20 cellular contexts compared by ENCODE assay signal in genomic region chr10:70909326-70909935, GRCh38. TPM values are rescaled to one million over a fixed set of nuclear protein-coding genes. Genes with fewer than 3 reads are reported as not detected.
DNase-seq lines count a peak whose midpoint lies in the region; ATAC-seq, FAIRE-seq and TF ChIP-seq lines count a peak whose summit lies in the region.
"Had no signal": no experiment of that assay in that cellular context is flagged by ENCODE, and none has a peak within 500 bp of the region (broad histone marks: within the 10 kb centered on the region; RNA-seq: fewer than 3 reads in every experiment).

No MANE protein-coding gene starts in this region.

- no peak overlapping the region for H3K27ac ChIP-seq in H1 (ENCODE audit: low read depth, low read length)
- H3K27ac ChIP-seq in mesendoderm (ENCODE audit: low read depth, low read length) = no peak overlapping the region
- H3K27ac ChIP-seq: GM23248, KMS-11 had no signal

- H3K23me2 ChIP-seq in H1 (ENCODE audit: low read depth, low read length) = peaks cover 3% of the 10 kb centered on the region; the same call in 1 of the 2 replicates

- no peak overlapping the region for H2BK120ac ChIP-seq in H1 (replicated peaks; ENCODE audit: low read depth, low read length)
- no peak overlapping the region for H2BK120ac ChIP-seq in mesendoderm (ENCODE audit: low read depth, low read length)

- no peaks in the 10 kb centered on the region for H3K36me3 ChIP-seq in H1 (ENCODE audit: control insufficient read depth in 2 of 4, insufficient read depth in 4 of 4, low read length in 3 of 4)
- H3K36me3 ChIP-seq in mesendoderm (ENCODE audit: control insufficient read depth, insufficient read depth, low read length) = no peaks in the 10 kb centered on the region

- H3K4me2 ChIP-seq in H1 (ENCODE audit: insufficient read depth in 1 of 2, low read depth in 2 of 2, low read length in 2 of 2) (no peak overlapping the region), mesendoderm (ENCODE audit: low read length) (no peak overlapping the region)
- H3K4me2 ChIP-seq: KMS-11 had no signal

- no peak for ATAC-seq in Right ventricle myocardium superior (ENCODE audit: poor library complexity)
- ATAC-seq: Panc1 had no signal

- POLR2A ChIA-PET in H1 (lab: Charles Lee; ENCODE audit: partially characterized antibody) = no interaction called here

- no peaks in the 10 kb centered on the region for H3K9me3 ChIP-seq in H1 (ENCODE audit: insufficient read depth in 2 of 2, low read depth in 1 of 2, low read length in 1 of 2)

- no peak overlapping the region for H2BK12ac ChIP-seq in H1 (ENCODE audit: low read depth, low read length)

- H2AK5ac ChIP-seq in H1 (ENCODE audit: low read depth, low read length) = no peak overlapping the region
- H2AK5ac ChIP-seq in mesendoderm (ENCODE audit: low read length) = no peak overlapping the region

- no peak overlapping the region for H2BK5ac ChIP-seq in H1 (ENCODE audit: low read depth, low read length)
- no peak overlapping the region for H2BK5ac ChIP-seq in mesendoderm (ENCODE audit: low read length)

- DNase-seq in Right ventricle myocardium superior = peak; percentile 11
- DNase-seq in cardiac septum (ENCODE audit: low spot score) = no peak
- peak; percentile 81 for DNase-seq in NCI-H82 (lab: John Stamatoyannopoulos, UW)
- DNase-seq in H1 (ENCODE audit: low read depth in 1 of 2, low spot score in 2 of 2) = no peak
- peak; percentile 45 for DNase-seq in posterior vena cava (ENCODE audit: low spot score)
- no peak for DNase-seq in NCI-H1048 (lab: John Stamatoyannopoulos, UW)
- no peak for DNase-seq in activated T-cell treated with anti-CD3 and anti-CD28 coated beads for 4 hours
- no peak for DNase-seq in mesendoderm
- DNase-seq: CD4-positive, alpha-beta T cell; DMS153; GF-D8; GM23248; HCEC 1CT; MV-4-11; NCI-H1417 treated with DMSO at 0.1 percent for 48 hours; NCI-H187 treated with DMSO at 0.1 percent for 48 hours; NCI-H226; NCI-H524 had no signal

- H4K20me1 ChIP-seq in H1 (replicated peaks in 1 of 2; ENCODE audit: control insufficient read depth in 1 of 2, insufficient read depth in 2 of 2, low read length in 2 of 2) = no peaks in the 10 kb centered on the region

- H3K14ac ChIP-seq in H1 (ENCODE audit: insufficient read length) = no peak overlapping the region

- H3K79me2 ChIP-seq in H1 (ENCODE audit: control insufficient read depth in 1 of 2, insufficient read depth in 2 of 2, low read length in 2 of 2) (no peaks in the 10 kb centered on the region), mesendoderm (ENCODE audit: control insufficient read depth, insufficient read depth, low read length) (no peaks in the 10 kb centered on the region)

- CTCF ChIA-PET in H1 (lab: Charles Lee; ENCODE audit: partially characterized antibody) = interaction anchor here (0.8 to 13.3 kb wide), 7 partner anchors 10 to 375 kb away, joined by 3 to 237 read pairs (median 4); no protein-coding TSS in a partner anchor

- no peak overlapping the region for H2BK15ac ChIP-seq in H1 (ENCODE audit: low read length)
- no peak overlapping the region for H2BK15ac ChIP-seq in mesendoderm (replicated peaks; ENCODE audit: low read depth)

- H3K4me1 ChIP-seq in H1 (replicated peaks in 1 of 4; ENCODE audit: control insufficient read depth in 3 of 4, insufficient read depth in 4 of 4, low read length in 3 of 4) (no peaks in the 10 kb centered on the region; a peak in 2 of 7 replicates), mesendoderm (ENCODE audit: control insufficient read depth, low read depth, low read length) (no peaks in the 10 kb centered on the region)

- 92 to 100% methylated on average over 1 to 9 of the region's 9 CpGs for WGBS in H1 (ENCODE audit: extremely low coverage in 1 of 2, insufficient coverage in 1 of 2, insufficient read length in 1 of 2, insufficient replicate concordance in 2 of 2, low coverage in 1 of 2, low lambda C conversion rate in 2 of 2, missing lambda C conversion rate in 1 of 2), 2 experiments
- 100% methylated on average over 1 of the region's 9 CpGs for whole genome bisulfite sequencing in mesendoderm (ENCODE audit: extremely low coverage, insufficient coverage, low lambda C conversion rate)

- TF ChIP-seq POLR2A in H1 (IDR thresholded peaks at IDR 0.05; ENCODE audit: control extremely low read depth in 1 of 2, low read depth in 2 of 2, low read length in 2 of 2) = no peak

- H3K79me1 ChIP-seq in H1 (ENCODE audit: low read depth, low read length) (no peaks in the 10 kb centered on the region), mesendoderm (ENCODE audit: low read length) (no peaks in the 10 kb centered on the region)

- H3K23ac ChIP-seq in H1 (ENCODE audit: insufficient read length) (no peak overlapping the region), mesendoderm (ENCODE audit: low read length) (no peak overlapping the region)

- TF ChIP-seq EP300 in H1 (IDR thresholded peaks at IDR 0.05; ENCODE audit: borderline replicate concordance in 1 of 2, low read depth in 2 of 2, low read length in 2 of 2) = no peak

- no peak overlapping the region for H3K18ac ChIP-seq in H1 (ENCODE audit: extremely low read depth, low read length)
- no peak overlapping the region for H3K18ac ChIP-seq in mesendoderm (ENCODE audit: low read length)

- H4K91ac ChIP-seq in H1 (replicated peaks; ENCODE audit: insufficient read length, low read length) = no peak overlapping the region

- H4K8ac ChIP-seq in H1 (ENCODE audit: extremely low read depth, insufficient read depth, low read length) (no peak overlapping the region), mesendoderm (ENCODE audit: low read depth, low read length) (no peak overlapping the region)

- H4K5ac ChIP-seq in H1 (ENCODE audit: insufficient read length, low read depth, low read length) (no peak overlapping the region), mesendoderm (ENCODE audit: low read length) (no peak overlapping the region)

- intact Hi-C loops in Right ventricle myocardium superior (cut with DNase I) = loop anchor here (5.0 kb wide), 2 partner anchors 298 to 378 kb away; no protein-coding TSS in a partner anchor
- intact Hi-C loops in cardiac septum (cut with DNase I) = no loop called here
- intact Hi-C loops in posterior vena cava (cut with DNase I) = loop anchor here in 1 of 2 donors (5.0 kb wide), 1 partner anchor 998 kb away; no protein-coding TSS in a partner anchor

- H3K4me3 ChIP-seq in H1 (ENCODE audit: extremely low read depth in 1 of 4, insufficient read depth in 2 of 4, low read depth in 3 of 4, low read length in 4 of 4) = no peak overlapping the region
- no peak overlapping the region for H3K4me3 ChIP-seq in mesendoderm (ENCODE audit: low read length)
- H3K4me3 ChIP-seq: GM23248 had no signal

- no peak overlapping the region for H2BK20ac ChIP-seq in H1 (ENCODE audit: low read length)

- no peak for TF ChIP-seq RAD21 in H1 (IDR thresholded peaks at IDR 0.05 in 1 of 2, conservative IDR thresholded peaks at IDR 0.05 in 1 of 2; ENCODE audit: low read depth in 2 of 2, low read length in 2 of 2)

- H3K4ac ChIP-seq in H1 (replicated peaks; ENCODE audit: insufficient read length, low read depth, low read length) (peak overlapping the region; percentile 60), mesendoderm (ENCODE audit: low read depth, low read length) (no peak overlapping the region)

- H3K27me3 ChIP-seq in H1 (replicated peaks in 1 of 4; ENCODE audit: control insufficient read depth in 3 of 4, extremely low read depth in 1 of 4, insufficient read depth in 3 of 4, low read length in 3 of 4) (no peaks in the 10 kb centered on the region), mesendoderm (ENCODE audit: insufficient read depth, low read length, poor library complexity) (no peaks in the 10 kb centered on the region)

- no peak for FAIRE-seq in H1 (lab: Jason Lieb, UNC)

- H2AFZ ChIP-seq in H1 (ENCODE audit: low read length) = no peak overlapping the region
- H2AFZ ChIP-seq: GM23248 had no signal

- TF ChIP-seq CTCF in H1 (IDR thresholded peaks at IDR 0.05; ENCODE audit: control extremely low read depth in 1 of 3, insufficient read depth in 1 of 3, low read depth in 1 of 3, low read length in 3 of 3) = no peak

- H3K56ac ChIP-seq in H1 (replicated peaks; ENCODE audit: insufficient read length, low read depth, low read length) (peak overlapping the region; percentile 84), mesendoderm (ENCODE audit: low read length) (no peak overlapping the region)

- H3K9ac ChIP-seq in H1 (replicated peaks in 1 of 4; ENCODE audit: extremely low read depth in 1 of 4, low read depth in 3 of 4, low read length in 3 of 4) = no peak overlapping the region
- H3K9ac ChIP-seq in mesendoderm (ENCODE audit: low read length) = no peak overlapping the region
- H3K9ac ChIP-seq: GM23248, KMS-11 had no signal

TF ChIP-seq in H1, 55 proteins besides CTCF, POLR2A, EP300 and RAD21:
- TF ChIP-seq NRF1 (IDR thresholded peaks at IDR 0.05; ENCODE audit: low read depth, low read length) (no peak), FOSL1 (IDR thresholded peaks at IDR 0.05; ENCODE audit: insufficient read depth, low read depth, low read length) (no peak), RNF2 (IDR thresholded peaks at IDR 0.05; ENCODE audit: borderline replicate concordance, low read depth, low read length, missing control alignments, poor library complexity, severe bottlenecking) (no peak), PHF8 (conservative IDR thresholded peaks at IDR 0.05; ENCODE audit: low read depth, low read length) (no peak), SAP30 (IDR thresholded peaks at IDR 0.05; ENCODE audit: insufficient read depth, insufficient replicate concordance, low read length) (no peak), GABPA (IDR thresholded peaks at IDR 0.05; ENCODE audit: borderline replicate concordance, insufficient read depth, low read length) (no peak)

RNA-seq across cellular contexts. Expression of gene PCBD1, which starts 21.1 kb away (rescaled TPM):
- total RNA-seq in Right ventricle myocardium superior = 142 TPM
- total RNA-seq in cardiac septum = 121 TPM
- total RNA-seq in H1 (2021; fragmentation: NEBNext Ultra II Directional; extraction: Animal tissue kit (Norgen Biotek cat#: 25700)) = 46.5 and 46.9 TPM in 2 replicates
- 55.0 and 72.4 TPM in 2 replicates for polyA plus RNA-seq in H1 (2011; rRNA removed)
- polyA plus RNA-seq in H1 (2011; cell fraction: cytosol; rRNA removed) = 52.7 TPM
- polyA plus RNA-seq in H1 (2011; cell fraction: nucleus; rRNA removed) = 43.9 TPM
- polyA plus RNA-seq in H1 (2012, experiment 1 of 2) = 44.8 to 52.0 TPM (median 46.3 TPM) in 4 replicates
- polyA plus RNA-seq in H1 (2012, experiment 2 of 2) = 70.6 TPM
- polyA plus RNA-seq in H1 (2013, experiment 1 of 2) = 64.5 TPM
- polyA plus RNA-seq in H1 (2013, experiment 2 of 2) = 62.2 TPM
- 17.5 and 18.1 TPM in 2 replicates for polyA minus RNA-seq in H1 (2011; rRNA and poly(A)+ RNA removed)
- 10.9 TPM for polyA minus RNA-seq in H1 (2011; cell fraction: cytosol; rRNA and poly(A)+ RNA removed)
- polyA minus RNA-seq in H1 (2011; cell fraction: nucleus; rRNA and poly(A)+ RNA removed) = 14.1 TPM
- total RNA-seq in posterior vena cava = 10 to 100 TPM; 48.7 to 54.1 TPM
- polyA plus RNA-seq in mesendoderm (2013, experiment 1 of 2) = 59.5 TPM
- 60.9 TPM for polyA plus RNA-seq in mesendoderm (2013, experiment 2 of 2)

Comparison
In these comparisons a context has a peak if more than half of its experiments do, and no peak if none do; other contexts are left out.
1. DNase-seq: peak in Right ventricle myocardium superior (single experiment), NCI-H82 (single experiment) and posterior vena cava (single experiment); none in cardiac septum (single experiment), H1 (0 of 2), NCI-H1048 (single experiment), activated T-cell treated with anti-CD3 and anti-CD28 coated beads for 4 hours (single experiment) and mesendoderm (single experiment).